ENCODE assay signal across 8 cellular contexts in genomic region chr20:45406260-45407066, GRCh38. TPM values are rescaled to one million over a fixed set of nuclear protein-coding genes. Genes with fewer than 3 reads are reported as not detected.
A peak's percentile ranks its signal among the peaks of the same experiment; 100 is the strongest.
DNase-seq lines count a peak whose midpoint lies in the region; ATAC-seq and TF ChIP-seq lines count a peak whose summit lies in the region.

No MANE protein-coding gene starts in this region.

- TF ChIP-seq CTCF in CD4-positive, alpha-beta T cell (IDR thresholded peaks at IDR 0.05): no peak
- TF ChIP-seq CTCF in MCF 10A (IDR thresholded peaks at IDR 0.05; ENCODE audit: unreplicated experiment) (no peak), gastrocnemius medialis (IDR thresholded peaks at IDR 0.05 in 4 of 5, conservative IDR thresholded peaks at IDR 0.05 in 1 of 5) (no peak)

- CTCF ChIA-PET in CD4-positive, alpha-beta T cell (lab: Charles Lee): interaction anchor here (0.9 to 2.7 kb wide), 5 partner anchors 9 to 44 kb away, joined by 3 to 8 read pairs (median 4); partner anchors contain the start of genes PIGT and SYS1
- CTCF ChIA-PET in MCF 10A (lab: Yijun Ruan, JAX): interaction anchor here (1.0 to 2.2 kb wide), 4 partner anchors 10 to 44 kb away, joined by 3 to 9 read pairs (median 6); partner anchors contain the start of gene SYS1

- H3K27ac Mint-ChIP-seq in CD4-positive, alpha-beta T cell: peak overlapping the region; percentile 60
- H3K27ac Mint-ChIP-seq in MCF 10A (ENCODE audit: low read depth, unreplicated experiment): no peak overlapping the region

- peaks cover 4% of the 10 kb centered on the region for H3K9me3 Mint-ChIP-seq in CD4-positive, alpha-beta T cell
- H3K9me3 Mint-ChIP-seq in MCF 10A (ENCODE audit: unreplicated experiment): peaks cover 8% of the 10 kb centered on the region

- no peaks in the 10 kb centered on the region for H3K9me3 ChIP-seq in CD4-positive, alpha-beta T cell (ENCODE audit: control insufficient read depth, low read length)
- no peaks in the 10 kb centered on the region for H3K9me3 ChIP-seq in iPS-20b (ENCODE audit: insufficient read depth, low read depth, low read length)
- no peaks in the 10 kb centered on the region for H3K9me3 ChIP-seq in gastrocnemius medialis

- peak in 8 of 10 experiments; percentile 14 to 57 (median 30) for DNase-seq in CD4-positive, alpha-beta T cell
- DNase-seq in Jurkat, Clone E6-1 (ENCODE audit: low read depth, low spot score): peak; percentile 14
- DNase-seq in T-helper 9 cell (peak; percentile 38), MCF 10A (ENCODE audit: unreplicated experiment) (peak; percentile 40), gastrocnemius medialis (peak; percentile 49 to 62)

- no TSS peak for BruUV-seq in MCF 10A (replicated peaks; lab: Mats Ljungman, UMichigan)

- H3K27ac ChIP-seq in CD4-positive, alpha-beta T cell (ENCODE audit: low read depth, low read length): peak overlapping the region; percentile 65
- H3K27ac ChIP-seq in iPS-20b (ENCODE audit: low read length) (no peak overlapping the region), gastrocnemius medialis (peak overlapping the region; percentile 96 to 100 (median 98))

- no peaks in the 10 kb centered on the region for H3K27me3 ChIP-seq in CD4-positive, alpha-beta T cell (ENCODE audit: control insufficient read depth, insufficient read depth, low read length)
- H3K27me3 ChIP-seq in iPS-20b (ENCODE audit: insufficient read depth, low read length) (peaks cover 50% of the 10 kb centered on the region), gastrocnemius medialis (no peaks in the 10 kb centered on the region)

- H3K4me1 ChIP-seq in iPS-20b (ENCODE audit: insufficient read depth, low read length) (peaks cover 4% of the 10 kb centered on the region; the same call in 1 of the 2 replicates), gastrocnemius medialis (peaks cover 40 to 42% of the 10 kb centered on the region in 2 donors)

- POLR2A ChIA-PET in CD4-positive, alpha-beta T cell (lab: Charles Lee): interaction anchor here (0.6 to 5.7 kb wide), 5 partner anchors 9 to 44 kb away, joined by 3 to 49 read pairs (median 30); partner anchors contain the start of genes PIGT and SYS1
- POLR2A ChIA-PET in MCF 10A (lab: Yijun Ruan, JAX): interaction anchor here (0.6 to 1.8 kb wide), 7 partner anchors 10 to 374 kb away, joined by 3 to 16 read pairs (median 4); partner anchors contain the start of gene PIGT

- in situ Hi-C loops in gastrocnemius medialis (cut with MboI; ENCODE audit: low sequenced_read_pairs in 4 of 4): no loop called here

- H3K9ac ChIP-seq in iPS-20b (ENCODE audit: low read depth, low read length): peak overlapping the region; percentile 90

- ATAC-seq in CD4-positive, alpha-beta T cell (ENCODE audit: poor library complexity): peak; percentile 50
- ATAC-seq in gastrocnemius medialis (peak; percentile 70 to 73), GM18517 (IDR thresholded peaks at IDR 0.05; ENCODE audit: unreplicated experiment) (no peak), GM21390 (IDR thresholded peaks at IDR 0.05; ENCODE audit: unreplicated experiment) (no peak)

- peak; percentile 55 to 62 for TF ChIP-seq POLR2A in gastrocnemius medialis (IDR thresholded peaks at IDR 0.05)

- peak overlapping the region; percentile 91 for H3K4me3 Mint-ChIP-seq in CD4-positive, alpha-beta T cell
- peak overlapping the region; percentile 71 for H3K4me3 Mint-ChIP-seq in MCF 10A (ENCODE audit: unreplicated experiment)

- peaks cover 26% of the 10 kb centered on the region for H3K4me1 Mint-ChIP-seq in CD4-positive, alpha-beta T cell (ENCODE audit: low read depth)
- H3K4me1 Mint-ChIP-seq in MCF 10A (ENCODE audit: insufficient read depth, unreplicated experiment): no peaks in the 10 kb centered on the region

- peaks cover 28% of the 10 kb centered on the region for H3K36me3 ChIP-seq in iPS-20b (ENCODE audit: insufficient read depth, low read depth, low read length)
- peaks cover 0 to 23% of the 10 kb centered on the region in 2 donors for H3K36me3 ChIP-seq in gastrocnemius medialis

- H3K36me3 Mint-ChIP-seq in CD4-positive, alpha-beta T cell (ENCODE audit: low read depth): peaks cover 37% of the 10 kb centered on the region
- H3K36me3 Mint-ChIP-seq in MCF 10A (ENCODE audit: insufficient read depth, unreplicated experiment): no peaks in the 10 kb centered on the region

- intact Hi-C loops in CD4-positive, alpha-beta T cell (cut with DNase I, micrococcal nuclease): loop anchor here in 1 of 2 experiments (2.0 kb wide), 1 partner anchor 44 kb away; the partner anchor contains the start of gene SYS1
- intact Hi-C loops in MCF 10A (cut with micrococcal nuclease): no loop called here
- intact Hi-C loops in gastrocnemius medialis (cut with DNase I; ENCODE audit: low total_unique reads): loop anchor here (1.0 to 2.0 kb wide), 5 partner anchors 10 to 84 kb away; partner anchors contain the start of genes PIGT and SYS1

- peak overlapping the region; percentile 77 for H3K4me3 ChIP-seq in Jurkat, Clone E6-1 (ENCODE audit: low read length)
- H3K4me3 ChIP-seq in iPS-20b (ENCODE audit: low read length) (peak overlapping the region; percentile 91), gastrocnemius medialis (peak overlapping the region; percentile 87 to 96 (median 91))

- H3K27me3 Mint-ChIP-seq in CD4-positive, alpha-beta T cell: no peaks in the 10 kb centered on the region
- no peaks in the 10 kb centered on the region for H3K27me3 Mint-ChIP-seq in MCF 10A (ENCODE audit: insufficient read depth, unreplicated experiment)

RNA-seq across cellular contexts. Expression of gene DBNDD2, which starts 1.6 kb away (rescaled TPM):
- 10 to 100 TPM; 13.2 to 15.7 TPM for total RNA-seq in CD4-positive, alpha-beta T cell
- polyA plus RNA-seq in Jurkat, Clone E6-1 (2012; ENCODE audit: insufficient read depth, insufficient read length): 80.6 TPM
- 9.1 and 13.0 TPM in 2 replicates for total RNA-seq in MCF 10A (2022)
- total RNA-seq in gastrocnemius medialis: 100 to 1,000 TPM in 3 of 4 donors, 10 to 100 TPM in 1; 99.5 to 155 (median 121) TPM

RNA-seq across cellular contexts. Expression of gene PIGT, which starts 9.5 kb away (rescaled TPM):
- total RNA-seq in CD4-positive, alpha-beta T cell: 100 to 1,000 TPM; 157 to 163 TPM
- 58.1 TPM for polyA plus RNA-seq in Jurkat, Clone E6-1 (2012; ENCODE audit: insufficient read depth, insufficient read length)
- total RNA-seq in MCF 10A (2022) (79.4 and 84.3 TPM in 2 replicates), gastrocnemius medialis (100 to 1,000 TPM in 1 of 4 donors, 10 to 100 TPM in 3; 45.9 to 118 (median 94.2) TPM)

RNA-seq across cellular contexts. Expression of gene TP53TG5, which starts 28.3 kb away (rescaled TPM):
- total RNA-seq in CD4-positive, alpha-beta T cell: under 1 TPM in 1 of 2 experiments, not detected in 1; 0.36 TPM
- polyA plus RNA-seq in Jurkat, Clone E6-1 (2012; ENCODE audit: insufficient read depth, insufficient read length): not detected
- total RNA-seq in MCF 10A (2022): not detected in 2 replicates
- total RNA-seq in gastrocnemius medialis: not detected

RNA-seq across cellular contexts. Expression of gene SYS1, which starts 43.5 kb away (rescaled TPM):
- 100 to 1,000 TPM in 1 of 2 experiments, 10 to 100 TPM in 1; 94.8 to 107 TPM for total RNA-seq in CD4-positive, alpha-beta T cell
- polyA plus RNA-seq in Jurkat, Clone E6-1 (2012; ENCODE audit: insufficient read depth, insufficient read length): 22.3 TPM
- total RNA-seq in MCF 10A (2022): 19.1 and 28.2 TPM in 2 replicates
- total RNA-seq in gastrocnemius medialis: 10 to 100 TPM; 34.0 to 59.5 (median 43.7) TPM

RNA-seq across cellular contexts. Expression of gene SDC4, which starts 58.2 kb away (rescaled TPM):
- 1 to 10 TPM; 1.0 to 1.1 TPM for total RNA-seq in CD4-positive, alpha-beta T cell
- polyA plus RNA-seq in Jurkat, Clone E6-1 (2012; ENCODE audit: insufficient read depth, insufficient read length): 3.6 TPM
- total RNA-seq in MCF 10A (2022) (180 and 209 TPM in 2 replicates), gastrocnemius medialis (100 to 1,000 TPM in 2 of 4 donors, 10 to 100 TPM in 2; 50.4 to 168 (median 97.8) TPM)

Comparison
In these comparisons a context has a peak if more than half of its experiments do, and no peak if none do; other contexts are left out.
1. ATAC-seq: peak in CD4-positive, alpha-beta T cell (single experiment) and gastrocnemius medialis (2 of 2); none in GM18517 (single experiment) and GM21390 (single experiment).
2. Peak in every context shown above with its lines, with median percentiles within 50 percentile points of each other: DNase-seq and H3K4me3 ChIP-seq.